In the genomic region with DNA sequence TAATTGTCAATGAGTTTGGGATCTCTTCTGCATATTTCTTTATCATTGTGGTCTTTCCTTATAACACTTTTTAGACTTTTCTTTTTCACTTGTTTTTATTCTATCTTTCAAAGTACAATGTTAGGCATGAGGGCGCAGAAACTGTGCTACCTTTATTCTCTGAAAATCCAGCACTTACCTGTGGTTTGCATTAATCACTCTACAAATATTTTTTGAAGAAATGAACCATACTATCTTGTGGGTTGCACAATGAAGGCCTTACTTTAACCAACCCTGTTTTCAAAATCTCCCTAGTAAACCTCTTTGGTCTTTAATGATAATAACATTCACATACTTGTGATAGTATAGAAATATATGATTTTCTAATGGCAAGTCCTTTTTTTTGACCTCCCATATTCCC, we compare ENCODE assay signal across 7 cellular contexts. TPM values are rescaled to one million over a fixed set of nuclear protein-coding genes. Genes with fewer than 3 reads are reported as not detected.
"Had no signal": no experiment of that assay in that cellular context is flagged by ENCODE, and none has a peak within 500 bp of the region (broad histone marks: within the 10 kb centered on the region; RNA-seq: fewer than 3 reads in every experiment).

No MANE protein-coding gene starts in this region.

RNA-seq across cellular contexts. Expression of a gene that starts 11.0 kb away (rescaled TPM):
- total RNA-seq: GM23248, GM23338, H1, H4, H7, H9, HFFc6 had no signal
- polyA plus RNA-seq: GM23248, GM23338, H1 had no signal
